ENCODE assay signal across 13 cellular contexts in the genomic region with DNA sequence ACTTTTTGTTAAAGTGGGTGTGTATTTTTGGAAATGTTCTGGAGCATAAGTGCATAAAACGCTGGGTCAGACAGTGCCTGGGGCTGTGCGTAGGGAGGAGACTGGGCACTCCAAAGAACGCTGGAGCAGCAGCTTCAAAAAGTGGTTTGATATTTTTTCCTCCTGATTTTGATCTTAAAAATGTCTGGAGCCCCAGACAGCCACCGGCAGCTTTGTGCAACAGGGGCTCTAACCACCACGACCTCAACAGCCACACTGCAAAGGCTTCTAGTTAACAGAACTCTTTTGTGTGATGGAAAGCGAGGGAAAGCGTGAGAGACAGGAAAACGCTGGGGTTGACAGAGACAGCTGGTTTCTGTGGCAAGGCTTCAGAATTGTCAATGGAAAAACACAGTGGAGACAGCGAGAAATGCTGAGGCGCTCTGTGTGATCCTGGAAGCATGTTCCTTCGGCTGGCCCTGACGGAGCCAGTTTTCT.
A peak's percentile ranks its signal among the peaks of the same experiment; 100 is the strongest.
DNase-seq lines count a peak whose midpoint lies in the region; ATAC-seq and TF ChIP-seq lines count a peak whose summit lies in the region.
"Had no signal": no experiment of that assay in that cellular context is flagged by ENCODE, and none has a peak within 500 bp of the region (broad histone marks: within the 10 kb centered on the region; RNA-seq: fewer than 3 reads in every experiment).

No MANE protein-coding gene starts in this region.

- ATAC-seq in upper lobe of right lung: peak; percentile 52
- ATAC-seq in gastrocnemius medialis: no peak
- ATAC-seq in HG03108 (IDR thresholded peaks at IDR 0.05; ENCODE audit: unreplicated experiment): no peak

- H3K4me1 ChIP-seq in adipocyte (ENCODE audit: control insufficient read depth, insufficient read depth, low read length) (no peaks in the 10 kb centered on the region), esophagus squamous epithelium (peaks cover 0 to 54% (median 0%) of the 10 kb centered on the region in 3 donors), upper lobe of right lung (no peaks in the 10 kb centered on the region), sigmoid colon (no peaks in the 10 kb centered on the region), gastrocnemius medialis (no peaks in the 10 kb centered on the region)

- intact Hi-C loops in esophagus squamous epithelium (cut with DNase I) (no loop called here), upper lobe of right lung (cut with DNase I) (no loop called here), sigmoid colon (cut with DNase I) (no loop called here), gastrocnemius medialis (cut with DNase I; ENCODE audit: low total_unique reads) (no loop called here)

- H3K36me3 ChIP-seq in adipocyte (ENCODE audit: control insufficient read depth, insufficient read depth, low read length, severe bottlenecking): no peaks in the 10 kb centered on the region
- no peaks in the 10 kb centered on the region for H3K36me3 ChIP-seq in esophagus squamous epithelium
- H3K36me3 ChIP-seq in upper lobe of right lung: no peaks in the 10 kb centered on the region
- no peaks in the 10 kb centered on the region for H3K36me3 ChIP-seq in sigmoid colon
- no peaks in the 10 kb centered on the region for H3K36me3 ChIP-seq in gastrocnemius medialis
- H3K36me3 ChIP-seq: ovary, thoracic aorta had no signal

- H3K4me3 ChIP-seq in adipocyte (ENCODE audit: low read length) (no peak overlapping the region), esophagus squamous epithelium (no peak overlapping the region), upper lobe of right lung (no peak overlapping the region), sigmoid colon (no peak overlapping the region), gastrocnemius medialis (no peak overlapping the region)
- H3K4me3 ChIP-seq: ovary, thoracic aorta had no signal

- WGBS in esophagus squamous epithelium, 2 donors: 20 to 36% methylated on average over 12 of the region's 12 CpGs
- 49 to 79% methylated on average over 12 of the region's 12 CpGs for WGBS in sigmoid colon, 2 donors

- no peak overlapping the region for H3K9ac ChIP-seq in adipocyte (ENCODE audit: low read length)

- TF ChIP-seq CTCF in esophagus squamous epithelium (IDR thresholded peaks at IDR 0.05) (no peak), upper lobe of right lung (IDR thresholded peaks at IDR 0.05) (no peak), sigmoid colon (IDR thresholded peaks at IDR 0.05) (no peak), gastrocnemius medialis (IDR thresholded peaks at IDR 0.05 in 4 of 5, conservative IDR thresholded peaks at IDR 0.05 in 1 of 5) (no peak)

- DNase-seq in adipocyte (ENCODE audit: low read depth) (peak; percentile 3), esophagus squamous epithelium (lab: John Stamatoyannopoulos, UW) (no peak), midbrain (lab: John Stamatoyannopoulos, UW) (peak; percentile 31), upper lobe of right lung (no peak), sigmoid colon (no peak), gastrocnemius medialis (no peak)
- DNase-seq: activated CD8-positive, alpha-beta memory T cell treated with anti-CD3 and anti-CD28 coated beads, Interleukin-2, amount 50 U/mL, for 48 hours; CD4-positive, CD25-positive, alpha-beta regulatory T cell; GDM1; NCI-H69; ovary had no signal

- H3K27me3 ChIP-seq in adipocyte (replicated peaks; ENCODE audit: control insufficient read depth, insufficient read depth, low read length) (peaks cover 7% of the 10 kb centered on the region), esophagus squamous epithelium (no peaks in the 10 kb centered on the region), upper lobe of right lung (no peaks in the 10 kb centered on the region), sigmoid colon (peaks cover 0 to 3% (median 0%) of the 10 kb centered on the region in 3 donors), gastrocnemius medialis (no peaks in the 10 kb centered on the region)
- H3K27me3 ChIP-seq: ovary had no signal

- no peaks in the 10 kb centered on the region for H3K9me3 ChIP-seq in adipocyte (ENCODE audit: control insufficient read depth, low read length)
- no peaks in the 10 kb centered on the region for H3K9me3 ChIP-seq in esophagus squamous epithelium
- no peaks in the 10 kb centered on the region for H3K9me3 ChIP-seq in upper lobe of right lung
- H3K9me3 ChIP-seq in sigmoid colon: no peaks in the 10 kb centered on the region
- H3K9me3 ChIP-seq in gastrocnemius medialis: no peaks in the 10 kb centered on the region
- H3K9me3 ChIP-seq: ovary, thoracic aorta had no signal

- no peak for TF ChIP-seq EP300 in sigmoid colon (IDR thresholded peaks at IDR 0.05)

- in situ Hi-C loops in gastrocnemius medialis (cut with MboI; ENCODE audit: low sequenced_read_pairs in 4 of 4): no loop called here

- TF ChIP-seq POLR2A in esophagus squamous epithelium (IDR thresholded peaks at IDR 0.05) (no peak), sigmoid colon (IDR thresholded peaks at IDR 0.05) (no peak), gastrocnemius medialis (IDR thresholded peaks at IDR 0.05) (no peak)

- H3K27ac ChIP-seq in esophagus squamous epithelium (peak overlapping the region in 3 of 4 donors; percentile 57 to 81 (median 77)), upper lobe of right lung (no peak overlapping the region), sigmoid colon (peak overlapping the region in 2 of 4 donors; percentile 27 to 34), gastrocnemius medialis (no peak overlapping the region)
- H3K27ac ChIP-seq: ovary, thoracic aorta had no signal

Comparison
In these comparisons a context has a peak if more than half of its experiments do, and no peak if none do; other contexts are left out.
1. DNase-seq: peak in adipocyte (single experiment) and midbrain (single experiment); none in esophagus squamous epithelium (single experiment), upper lobe of right lung (single experiment), sigmoid colon (single experiment) and gastrocnemius medialis (0 of 2).
2. H3K27ac ChIP-seq: peak in esophagus squamous epithelium (3 of 4); none in upper lobe of right lung (single experiment) and gastrocnemius medialis (0 of 4).